ENCODE assay signal across 28 cellular contexts in the genomic region with DNA sequence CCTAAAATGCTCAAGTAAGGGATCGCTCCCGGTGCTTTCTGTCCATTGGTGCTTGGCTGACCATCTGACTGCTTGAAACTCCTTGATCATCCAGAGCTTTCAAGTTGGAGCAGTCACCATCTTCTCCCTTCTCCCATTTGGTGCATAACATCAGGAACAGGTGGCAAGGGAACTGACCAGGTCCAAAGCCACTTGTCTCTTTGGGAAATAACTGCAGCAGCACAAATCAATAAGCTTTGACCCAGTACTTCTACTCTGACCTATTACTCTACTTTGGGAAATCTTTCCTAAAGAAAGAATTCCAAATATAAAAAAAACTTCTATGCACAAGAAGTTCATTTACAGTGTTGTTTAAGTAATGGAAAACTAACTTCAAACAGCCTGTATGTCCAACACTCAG.
"Had no signal": no experiment of that assay in that cellular context is flagged by ENCODE, and none has a peak within 500 bp of the region (broad histone marks: within the 10 kb centered on the region; RNA-seq: fewer than 3 reads in every experiment).

No MANE protein-coding gene starts in this region.

- ATAC-seq: effector memory CD8-positive, alpha-beta T cell; esophagus mucosa; foreskin keratinocyte; gastrocnemius medialis; gastroesophageal sphincter; heart left ventricle; heart right ventricle had no signal

- DNase-seq: colonic mucosa; cortex of kidney; dermis blood vessel endothelial cell; dorsolateral prefrontal cortex; effector CD4-positive, alpha-beta T cell; effector CD8-positive, alpha-beta T cell; effector memory CD4-positive, alpha-beta T cell; effector memory CD8-positive, alpha-beta T cell; endodermal cell; erythroblast; esophagus squamous epithelium; foreskin fibroblast; foreskin keratinocyte; foreskin melanocyte; glutamatergic neuron; head of caudate nucleus; heart left ventricle; heart right ventricle had no signal

- H3K4me1 ChIP-seq: colonic mucosa, foreskin keratinocyte, gastrocnemius medialis had no signal

- H3K4me3 ChIP-seq: colonic mucosa, coronary artery, dorsolateral prefrontal cortex, esophagus muscularis mucosa, esophagus squamous epithelium, gastrocnemius medialis, gastroesophageal sphincter, heart left ventricle, heart right ventricle had no signal

- FAIRE-seq: colon, endometrium, endothelial cell of umbilical vein, frontal cortex had no signal

- H3K27me3 ChIP-seq: colonic mucosa, dorsolateral prefrontal cortex, esophagus muscularis mucosa, esophagus squamous epithelium, gastrocnemius medialis, gastroesophageal sphincter, heart left ventricle, heart right ventricle had no signal

- H3K36me3 ChIP-seq: colonic mucosa, esophagus muscularis mucosa, esophagus squamous epithelium, gastrocnemius medialis, gastroesophageal sphincter, heart left ventricle, heart right ventricle had no signal

- H3K27ac ChIP-seq: colonic mucosa, coronary artery, dorsolateral prefrontal cortex, epithelial cell of prostate, esophagus muscularis mucosa, esophagus squamous epithelium, foreskin keratinocyte, gastrocnemius medialis, gastroesophageal sphincter, heart left ventricle, heart right ventricle had no signal

- H3K9me3 ChIP-seq: colonic mucosa, esophagus muscularis mucosa, esophagus squamous epithelium, gastrocnemius medialis, gastroesophageal sphincter, heart left ventricle, heart right ventricle had no signal
